ENCODE assay signal across 16 cellular contexts in the genomic region with DNA sequence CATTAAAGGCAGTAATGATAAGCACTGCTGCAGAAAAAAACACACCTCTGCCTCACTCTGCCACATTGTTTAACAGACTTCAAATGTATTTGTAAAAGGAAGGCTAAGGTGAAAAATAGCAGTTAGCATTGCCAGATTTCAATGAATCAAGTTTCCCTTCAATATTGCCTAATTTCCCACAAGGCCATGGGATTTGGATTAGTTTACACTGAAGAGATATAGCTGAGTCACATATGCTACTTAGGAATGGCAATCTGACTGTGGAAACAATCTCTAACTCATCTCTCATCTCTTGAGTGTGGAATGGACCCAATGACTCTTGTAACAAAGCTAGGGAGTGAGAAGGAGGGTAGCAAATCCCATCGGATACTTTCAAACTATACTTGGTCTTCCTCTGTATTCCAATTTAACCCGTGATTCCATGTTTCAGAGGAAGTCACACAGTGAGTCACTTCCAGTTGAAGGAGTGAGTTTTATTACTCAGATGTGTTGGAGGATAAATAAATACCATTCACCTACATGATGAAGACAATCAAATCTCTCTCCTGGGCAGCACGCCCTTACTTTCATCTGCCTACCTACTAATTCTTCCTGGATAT. TPM values are rescaled to one million over a fixed set of nuclear protein-coding genes. Genes with fewer than 3 reads are reported as not detected.
DNase-seq lines count a peak whose midpoint lies in the region; ATAC-seq and TF ChIP-seq lines count a peak whose summit lies in the region.
"Had no signal": no experiment of that assay in that cellular context is flagged by ENCODE, and none has a peak within 500 bp of the region (broad histone marks: within the 10 kb centered on the region; RNA-seq: fewer than 3 reads in every experiment).

No MANE protein-coding gene starts in this region.

- ATAC-seq in HG03175 (IDR thresholded peaks at IDR 0.05; ENCODE audit: unreplicated experiment) (no peak), GM19467 (IDR thresholded peaks at IDR 0.05; ENCODE audit: unreplicated experiment) (no peak), left ventricle myocardium superior (no peak)

- peak in 2 of 7 donors; percentile 8 to 19 for DNase-seq in adrenal gland
- peak; percentile 85 for DNase-seq in fibroblast of the aortic adventitia (ENCODE audit: low read depth)
- DNase-seq in skeletal muscle cell (ENCODE audit: low read depth), result peak; percentile 56
- DNase-seq in NCI-H187 treated with DMSO at 0.1 percent for 48 hours (lab: John Stamatoyannopoulos, UW), result no peak
- DNase-seq in left ventricle myocardium superior, result no peak
- DNase-seq: activated CD4-positive, alpha-beta T cell treated with anti-CD3 and anti-CD28 coated beads, Interleukin-2, amount 50 U/mL, for 48 hours; activated naive CD8-positive, alpha-beta T cell treated with anti-CD3 and anti-CD28 coated beads for 36 hours; endodermal cell; kidney; NCI-H82; T-helper 1 cell had no signal

- no peak overlapping the region for H3K27ac ChIP-seq in HEK293 (ENCODE audit: extremely low read depth, low read depth, low read length)
- H3K27ac ChIP-seq in adrenal gland, result peak overlapping the region; percentile 47 to 92 (median 76)
- H3K27ac ChIP-seq: parathyroid adenoma, thoracic aorta had no signal

- TF ChIP-seq CTCF in HEK293 (tag by site-specific recombination; IDR thresholded peaks at IDR 0.05), result no peak
- TF ChIP-seq CTCF in adrenal gland (IDR thresholded peaks at IDR 0.05), result no peak
- no peak for TF ChIP-seq CTCF in fibroblast of the aortic adventitia (IDR thresholded peaks at IDR 0.05; ENCODE audit: insufficient read depth, low read length)

- intact Hi-C loops in adrenal gland (cut with DNase I), result no loop called here
- intact Hi-C loops in left ventricle myocardium superior (cut with micrococcal nuclease), result no loop called here

- WGBS in adrenal gland, 4 donors, result 45 to 60% (median 51%) methylated on average over 3 of the region's 3 CpGs

- H3K9me3 ChIP-seq in HEK293 (ENCODE audit: control insufficient read depth, insufficient read depth, low read depth, low read length), result no peaks in the 10 kb centered on the region
- H3K9me3 ChIP-seq in adrenal gland (replicated peaks in 1 of 3), result no peaks in the 10 kb centered on the region
- H3K9me3 ChIP-seq: thoracic aorta had no signal

- H3K36me3 ChIP-seq in HEK293 (ENCODE audit: control insufficient read depth in 2 of 2, insufficient read depth in 1 of 2, low read length in 2 of 2) (no peaks in the 10 kb centered on the region), adrenal gland (replicated peaks in 1 of 2) (no peaks in the 10 kb centered on the region)
- H3K36me3 ChIP-seq: thoracic aorta had no signal

- peak in 1 of 2 donors; percentile 34 for TF ChIP-seq POLR2A in adrenal gland (IDR thresholded peaks at IDR 0.05)

- no peaks in the 10 kb centered on the region for H3K27me3 ChIP-seq in adrenal gland

- H3K4me1 ChIP-seq in HEK293 (ENCODE audit: control insufficient read depth, insufficient read depth, low read length) (peaks cover 2% of the 10 kb centered on the region), adrenal gland (replicated peaks in 1 of 2) (peaks cover 34 to 72% of the 10 kb centered on the region in 2 donors)

- CTCF ChIA-PET in HEK293 (lab: Yijun Ruan, JAX), result interaction anchor here (0.7 to 2.7 kb wide), 8 partner anchors 12 to 298 kb away, joined by 3 to 12 read pairs (median 4); no protein-coding TSS in a partner anchor

- POLR2A ChIA-PET in HEK293 (lab: Yijun Ruan, JAX), result no interaction called here

- no peak overlapping the region for H3K4me3 ChIP-seq in HEK293 (ENCODE audit: low read depth, low read length)
- no peak overlapping the region for H3K4me3 ChIP-seq in adrenal gland
- no peak overlapping the region for H3K4me3 ChIP-seq in fibroblast of the aortic adventitia (ENCODE audit: low read depth, low read length)
- no peak overlapping the region for H3K4me3 ChIP-seq in skeletal muscle cell (ENCODE audit: low read depth, low read length)
- H3K4me3 ChIP-seq: thoracic aorta had no signal

TF ChIP-seq in HEK293, 187 proteins besides CTCF, POLR2A, EP300 and RAD21 (continues in another document):
- TF ChIP-seq, protein P1, sequence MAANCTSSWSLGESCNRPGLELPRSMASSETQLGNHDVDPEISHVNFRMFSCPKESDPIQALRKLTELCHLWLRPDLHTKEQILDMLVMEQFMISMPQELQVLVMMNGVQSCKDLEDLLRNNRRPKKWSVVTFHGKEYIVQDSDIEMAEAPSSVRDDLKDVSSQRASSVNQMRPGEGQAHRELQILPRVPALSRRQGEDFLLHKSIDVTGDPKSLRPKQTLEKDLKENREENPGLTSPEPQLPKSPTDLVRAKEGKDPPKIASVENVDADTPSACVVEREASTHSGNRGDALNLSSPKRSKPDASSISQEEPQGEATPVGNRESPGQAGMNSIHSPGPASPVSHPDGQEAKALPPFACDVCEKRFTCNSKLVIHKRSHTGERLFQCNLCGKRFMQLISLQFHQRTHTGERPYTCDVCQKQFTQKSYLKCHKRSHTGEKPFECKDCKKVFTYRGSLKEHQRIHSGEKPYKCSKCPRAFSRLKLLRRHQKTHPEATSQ (tag by site-specific recombination; IDR thresholded peaks at IDR 0.05), result no peak
- TF ChIP-seq ZXDB (tag by site-specific recombination; IDR thresholded peaks at IDR 0.05), result 0 out of 2 replicates have a peak, but pooled peaks have one; percentile 18
- TF ChIP-seq ZNF23 (tag by site-specific recombination; IDR thresholded peaks at IDR 0.05; ENCODE audit: borderline replicate concordance), result no peak
- TF ChIP-seq ZSCAN16 (tag by site-specific recombination; IDR thresholded peaks at IDR 0.05), result no peak
- TF ChIP-seq, protein P2, sequence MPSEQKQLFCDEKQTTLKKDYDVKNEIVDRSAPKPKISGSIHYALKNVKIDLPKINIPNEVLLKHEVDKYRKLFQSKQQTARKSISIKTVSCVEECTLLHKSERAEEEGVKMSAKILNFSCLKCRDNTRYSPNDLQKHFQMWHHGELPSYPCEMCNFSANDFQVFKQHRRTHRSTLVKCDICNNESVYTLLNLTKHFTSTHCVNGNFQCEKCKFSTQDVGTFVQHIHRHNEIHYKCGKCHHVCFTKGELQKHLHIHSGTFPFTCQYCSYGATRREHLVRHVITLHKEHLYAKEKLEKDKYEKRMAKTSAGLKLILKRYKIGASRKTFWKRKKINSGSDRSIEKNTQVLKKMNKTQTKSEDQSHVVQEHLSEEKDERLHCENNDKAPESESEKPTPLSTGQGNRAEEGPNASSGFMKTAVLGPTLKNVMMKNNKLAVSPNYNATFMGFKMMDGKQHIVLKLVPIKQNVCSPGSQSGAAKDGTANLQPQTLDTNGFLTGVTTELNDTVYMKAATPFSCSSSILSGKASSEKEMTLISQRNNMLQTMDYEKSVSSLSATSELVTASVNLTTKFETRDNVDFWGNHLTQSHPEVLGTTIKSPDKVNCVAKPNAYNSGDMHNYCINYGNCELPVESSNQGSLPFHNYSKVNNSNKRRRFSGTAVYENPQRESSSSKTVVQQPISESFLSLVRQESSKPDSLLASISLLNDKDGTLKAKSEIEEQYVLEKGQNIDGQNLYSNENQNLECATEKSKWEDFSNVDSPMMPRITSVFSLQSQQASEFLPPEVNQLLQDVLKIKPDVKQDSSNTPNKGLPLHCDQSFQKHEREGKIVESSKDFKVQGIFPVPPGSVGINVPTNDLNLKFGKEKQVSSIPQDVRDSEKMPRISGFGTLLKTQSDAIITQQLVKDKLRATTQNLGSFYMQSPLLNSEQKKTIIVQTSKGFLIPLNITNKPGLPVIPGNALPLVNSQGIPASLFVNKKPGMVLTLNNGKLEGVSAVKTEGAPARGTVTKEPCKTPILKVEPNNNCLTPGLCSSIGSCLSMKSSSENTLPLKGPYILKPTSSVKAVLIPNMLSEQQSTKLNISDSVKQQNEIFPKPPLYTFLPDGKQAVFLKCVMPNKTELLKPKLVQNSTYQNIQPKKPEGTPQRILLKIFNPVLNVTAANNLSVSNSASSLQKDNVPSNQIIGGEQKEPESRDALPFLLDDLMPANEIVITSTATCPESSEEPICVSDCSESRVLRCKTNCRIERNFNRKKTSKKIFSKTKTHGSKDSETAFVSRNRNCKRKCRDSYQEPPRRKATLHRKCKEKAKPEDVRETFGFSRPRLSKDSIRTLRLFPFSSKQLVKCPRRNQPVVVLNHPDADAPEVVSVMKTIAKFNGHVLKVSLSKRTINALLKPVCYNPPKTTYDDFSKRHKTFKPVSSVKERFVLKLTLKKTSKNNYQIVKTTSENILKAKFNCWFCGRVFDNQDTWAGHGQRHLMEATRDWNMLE (tag by site-specific recombination; conservative IDR thresholded peaks at IDR 0.05; ENCODE audit: low read depth), result 0 out of 2 replicates have a peak, but pooled peaks have one; percentile 21
- no peak for TF ChIP-seq ZNF529 (tag by site-specific recombination; IDR thresholded peaks at IDR 0.05; ENCODE audit: insufficient replicate concordance)
- TF ChIP-seq ZNF404 (tag by site-specific recombination; IDR thresholded peaks at IDR 0.05), result no peak
- no peak for TF ChIP-seq ZNF664 (tag by site-specific recombination; IDR thresholded peaks at IDR 0.05)
- TF ChIP-seq ZNF138 (tag by site-specific recombination; IDR thresholded peaks at IDR 0.05; ENCODE audit: borderline replicate concordance), result no peak
- peak; percentile 67; the same call in 1 of the 2 replicates for TF ChIP-seq EGR2 (tag by site-specific recombination; IDR thresholded peaks at IDR 0.05; ENCODE audit: low read depth)
- TF ChIP-seq GFI1B (tag by site-specific recombination; IDR thresholded peaks at IDR 0.05), result 0 out of 2 replicates have a peak, but pooled peaks have one; percentile 19
- no peak for TF ChIP-seq ZNF600 (tag by site-specific recombination; IDR thresholded peaks at IDR 0.05)

RNA-seq across cellular contexts. Expression of a gene that starts 5.1 kb away (rescaled TPM):
- 10 to 100 TPM; 12.9 to 71.3 (median 26.0) TPM for total RNA-seq in adrenal gland
- 10 to 100 TPM in 2 of 3 donors, 1 to 10 TPM in 1; 8.6 to 42.7 (median 12.5) TPM for polyA plus RNA-seq in adrenal gland
- total RNA-seq in fibroblast of the aortic adventitia (ENCODE audit: low replicate concordance), result 1.9 and 6.3 TPM in 2 replicates
- 11.9 TPM for total RNA-seq in left ventricle myocardium superior

Comparison
In these comparisons a context has a peak if more than half of its experiments do, and no peak if none do; other contexts are left out.
1. DNase-seq: peak in fibroblast of the aortic adventitia (single experiment) and skeletal muscle cell (single experiment); none in NCI-H187 treated with DMSO at 0.1 percent for 48 hours (single experiment) and left ventricle myocardium superior (single experiment).